27 cellular contexts compared by ENCODE assay signal in genomic region chr6:41460742-41461336, GRCh38.
DNase-seq lines count a peak whose midpoint lies in the region; ATAC-seq, FAIRE-seq and TF ChIP-seq lines count a peak whose summit lies in the region.
"Had no signal": no experiment of that assay in that cellular context is flagged by ENCODE, and none has a peak within 500 bp of the region (broad histone marks: within the 10 kb centered on the region; RNA-seq: fewer than 3 reads in every experiment).

No MANE protein-coding gene starts in this region.

- TF ChIP-seq POLR2A in A549 (IDR thresholded peaks at IDR 0.05; ENCODE audit: low read length), result no peak
- no peak for TF ChIP-seq POLR2A in GM12878 (IDR thresholded peaks at IDR 0.05; ENCODE audit: low read depth, low read length)

- SMC1A ChIA-PET in GM12878 (lab: Charles Lee; ENCODE audit: uncharacterized antibody, unreplicated experiment), result interaction anchor here (1.0 to 4.2 kb wide), 13 partner anchors 22 to 133 kb away, joined by 3 to 36 read pairs (median 4); no protein-coding TSS in a partner anchor

- RAD21 ChIA-PET in GM12878 (lab: Charles Lee; ENCODE audit: unreplicated experiment), result interaction anchor here (0.8 to 6.4 kb wide), 12 partner anchors 10 to 142 kb away, joined by 3 to 57 read pairs (median 4); no protein-coding TSS in a partner anchor

- no peak for TF ChIP-seq CTCF in A549 (IDR thresholded peaks at IDR 0.05)
- no peak for TF ChIP-seq CTCF in GM12878 (IDR thresholded peaks at IDR 0.05 in 2 of 3, conservative IDR thresholded peaks at IDR 0.05 in 1 of 3; ENCODE audit: control insufficient read depth in 2 of 3, extremely low read depth in 1 of 3, insufficient read depth in 1 of 3, low read depth in 3 of 3, low read length in 3 of 3)

- in situ Hi-C loops in GM12878 (cut with MboI), result loop anchor here (5.0 kb wide), 1 partner anchor 131 kb away; no protein-coding TSS in a partner anchor

- DNase-seq in A549 (ENCODE audit: low read depth in 1 of 2, low spot score in 1 of 2) (peak in 1 of 2 experiments; percentile 18), EL (peak; percentile 25), MV-4-11 (lab: John Stamatoyannopoulos, UW) (peak; percentile 41), GM12878 (ENCODE audit: low read depth, low spot score) (no peak), occipital lobe (lab: John Stamatoyannopoulos, UW) (no peak)
- DNase-seq: activated B cell treated with CpG ODN at 0.5 μM for 24 hours; activated CD4-positive, alpha-beta T cell treated with anti-CD3 and anti-CD28 coated beads, Interleukin-2, amount 50 U/mL, for 4 hours; activated naive CD4-positive, alpha-beta T cell; activated T-cell treated with anti-CD3 and anti-CD28 coated beads, Interleukin-2, amount 50 U/mL, for 72 hours; C1 segment of cervical spinal cord; Calu3; NCI-H2081; NCI-H345; NCI-H774; PC-9; SHP77; stimulated activated CD4-positive, alpha-beta T cell treated with anti-CD3 and anti-CD28 coated beads, Interleukin-12 subunit alpha, Interleukin-12 subunit beta, amount 100 ng/mL, for 4 hours; stimulated activated CD4-positive, alpha-beta T cell treated with anti-CD3 and anti-CD28 coated beads, Interleukin-4, amount 100 ng/mL, for 1 hour; substantia nigra; upper lobe of left lung had no signal

- FAIRE-seq in A549 (lab: Jason Lieb, UNC) (no peak), GM12878 (lab: Jason Lieb, UNC) (no peak)
- FAIRE-seq: endometrium, H54 had no signal

- CTCF ChIA-PET in A549 (lab: Yijun Ruan, JAX), result interaction anchor here (0.9 to 1.7 kb wide), 2 partner anchors 10 to 12 kb away, joined by 3 to 4 read pairs; no protein-coding TSS in a partner anchor
- CTCF ChIA-PET in GM12878 (lab: Yijun Ruan, JAX), result interaction anchor here (0.8 to 7.6 kb wide), 18 partner anchors 10 to 222 kb away, joined by 3 to 117 read pairs (median 6); no protein-coding TSS in a partner anchor

- H3K4me3 ChIP-seq in A549 (no peak overlapping the region), GM12878 (no peak overlapping the region)
- H3K4me3 ChIP-seq: neural progenitor cell, PC-9, upper lobe of left lung had no signal

- H4K20me1 ChIP-seq in GM12878 (ENCODE audit: control insufficient read depth, insufficient read depth), result no peaks in the 10 kb centered on the region

- no peaks in the 10 kb centered on the region for H3K79me2 ChIP-seq in GM12878 (ENCODE audit: control insufficient read depth, insufficient read depth, low read length)

- no peak overlapping the region for H3K27ac ChIP-seq in A549
- no peak overlapping the region for H3K27ac ChIP-seq in GM12878 (ENCODE audit: control insufficient read depth, insufficient read depth)
- H3K27ac ChIP-seq: neural progenitor cell, PC-9, upper lobe of left lung had no signal

- ATAC-seq in A549 (no peak), GM12878 (no peak), HG02852 (IDR thresholded peaks at IDR 0.05; ENCODE audit: unreplicated experiment) (no peak), GM19452 (IDR thresholded peaks at IDR 0.05; ENCODE audit: unreplicated experiment) (no peak), GM21526 (IDR thresholded peaks at IDR 0.05; ENCODE audit: low FRiP score, unreplicated experiment) (no peak)
- ATAC-seq: activated T-cell treated with anti-CD3 and anti-CD28 coated beads, Interleukin-2, amount 50 U/mL, for 72 hours; stimulated activated effector memory CD8-positive, alpha-beta T cell treated with anti-CD3 and anti-CD28 coated beads, Interleukin-12 subunit alpha, Interleukin-12 subunit beta, amount 100 ng/mL, for 72 hours had no signal

- POLR2A ChIA-PET in A549 (lab: Yijun Ruan, JAX), result no interaction called here
- POLR2A ChIA-PET in GM12878 (lab: Charles Lee), result no interaction called here

- intact Hi-C loops in GM12878 (cut with micrococcal nuclease; ENCODE audit: unreplicated experiment), result loop anchor here (5.0 kb wide), 1 partner anchor 86 kb away; the partner anchor contains the start of gene FOXP4

- H2AFZ ChIP-seq in GM12878 (ENCODE audit: control insufficient read depth, low read depth, low read length), result no peak overlapping the region
- H2AFZ ChIP-seq: neural progenitor cell, PC-9 had no signal

- no peaks in the 10 kb centered on the region for H3K36me3 ChIP-seq in GM12878 (ENCODE audit: control insufficient read depth in 2 of 2, insufficient read depth in 2 of 2, low read length in 1 of 2)
- H3K36me3 ChIP-seq: neural progenitor cell, upper lobe of left lung had no signal

- H3K9me3 ChIP-seq in A549, result no peaks in the 10 kb centered on the region
- no peaks in the 10 kb centered on the region for H3K9me3 ChIP-seq in GM12878 (replicated peaks; ENCODE audit: control insufficient read depth, insufficient read depth, low read length)
- H3K9me3 ChIP-seq: upper lobe of left lung had no signal

- BruUV-seq in GM12878 (replicated peaks; lab: Mats Ljungman, UMichigan), result no TSS peak

- peaks cover 7% of the 10 kb centered on the region; the same call in 2 of the 3 replicates for H3K4me1 ChIP-seq in A549
- no peaks in the 10 kb centered on the region for H3K4me1 ChIP-seq in GM12878 (ENCODE audit: control insufficient read depth, insufficient read depth, low read length)
- H3K4me1 ChIP-seq: upper lobe of left lung had no signal

- H3K27me3 ChIP-seq in GM12878 (replicated peaks in 1 of 2; ENCODE audit: control insufficient read depth in 2 of 2, insufficient read depth in 2 of 2, low read length in 1 of 2), result 0 out of 4 replicates have a peak, but pooled peaks cover 0 to under 1% of the 10 kb centered on the region in 2 experiments
- H3K27me3 ChIP-seq: upper lobe of left lung had no signal

- TF ChIP-seq RAD21 in A549 (conservative IDR thresholded peaks at IDR 0.05 in 1 of 2, IDR thresholded peaks at IDR 0.05 in 1 of 2), result no peak
- no peak for TF ChIP-seq RAD21 in GM12878 (IDR thresholded peaks at IDR 0.05; ENCODE audit: insufficient read depth, low read depth, low read length)

- H3K4me2 ChIP-seq in A549 (no peak overlapping the region), GM12878 (ENCODE audit: control insufficient read depth, insufficient read depth) (no peak overlapping the region)
- H3K4me2 ChIP-seq: neural progenitor cell, PC-9 had no signal

- TF ChIP-seq EP300 in A549 (IDR thresholded peaks at IDR 0.05), result no peak
- no peak for TF ChIP-seq EP300 in GM12878 (IDR thresholded peaks at IDR 0.05; ENCODE audit: borderline replicate concordance in 1 of 2, control insufficient read depth in 1 of 2, low read depth in 2 of 2, low read length in 2 of 2)

- H3K9ac ChIP-seq in GM12878 (ENCODE audit: control insufficient read depth, insufficient read depth, low read length), result no peak overlapping the region
- H3K9ac ChIP-seq: neural progenitor cell had no signal

TF ChIP-seq in A549, 52 proteins besides CTCF, POLR2A, EP300 and RAD21:
- peak; percentile 59; the same call in 1 of the 2 replicates for TF ChIP-seq KDM1A (IDR thresholded peaks at IDR 0.05; ENCODE audit: low read depth)
- TF ChIP-seq, protein P1, sequence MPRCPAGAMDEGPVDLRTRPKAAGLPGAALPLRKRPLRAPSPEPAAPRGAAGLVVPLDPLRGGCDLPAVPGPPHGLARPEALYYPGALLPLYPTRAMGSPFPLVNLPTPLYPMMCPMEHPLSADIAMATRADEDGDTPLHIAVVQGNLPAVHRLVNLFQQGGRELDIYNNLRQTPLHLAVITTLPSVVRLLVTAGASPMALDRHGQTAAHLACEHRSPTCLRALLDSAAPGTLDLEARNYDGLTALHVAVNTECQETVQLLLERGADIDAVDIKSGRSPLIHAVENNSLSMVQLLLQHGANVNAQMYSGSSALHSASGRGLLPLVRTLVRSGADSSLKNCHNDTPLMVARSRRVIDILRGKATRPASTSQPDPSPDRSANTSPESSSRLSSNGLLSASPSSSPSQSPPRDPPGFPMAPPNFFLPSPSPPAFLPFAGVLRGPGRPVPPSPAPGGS (IDR thresholded peaks at IDR 0.05), result no peak
- no peak for TF ChIP-seq NPAS2 (CRISPR knock-in tag; IDR thresholded peaks at IDR 0.05; ENCODE audit: borderline replicate concordance)

TF ChIP-seq in GM12878, 131 proteins besides CTCF, POLR2A, EP300 and RAD21:
- TF ChIP-seq GABPA (IDR thresholded peaks at IDR 0.05; ENCODE audit: low read depth) (peak; percentile 73), ZNF24 (IDR thresholded peaks at IDR 0.05) (no peak)
TF ChIP-seq in GM12878: peak in this region for 1.

Comparison
In these comparisons a context has a peak if more than half of its experiments do, and no peak if none do; other contexts are left out.
1. DNase-seq: peak in EL (single experiment) and MV-4-11 (single experiment); none in GM12878 (single experiment) and occipital lobe (single experiment).
2. Of the 24 proteins assayed by ChIP-seq in both GM12878 and A549: peak only in GM12878: none; only in A549: KDM1A; in both: none; in neither: 23.